In genomic region chr5:151033217-151033934, GRCh38 we compare ENCODE assay signal across 31 cellular contexts. TPM values are rescaled to one million over a fixed set of nuclear protein-coding genes. Genes with fewer than 3 reads are reported as not detected.
"Had no signal": no experiment of that assay in that cellular context is flagged by ENCODE, and none has a peak within 500 bp of the region (broad histone marks: within the 10 kb centered on the region; RNA-seq: fewer than 3 reads in every experiment).

No MANE protein-coding gene starts in this region.

- ATAC-seq: activated CD8-positive, alpha-beta memory T cell treated with anti-CD3 and anti-CD28 coated beads, Interleukin-2, amount 10 ng/mL, durations not matched to agents 7 days and 5 days; activated naive CD4-positive, alpha-beta T cell treated with anti-CD3 and anti-CD28 coated beads, Interleukin-2, amount 50 U/mL, for 72 hours; activated naive CD8-positive, alpha-beta T cell treated with anti-CD3 and anti-CD28 coated beads, Interleukin-2, amount 50 U/mL, for 24 hours; body of pancreas; T-cell had no signal

- H3K4me3 ChIP-seq: ascending aorta, body of pancreas, MG63, SK-N-MC had no signal

- H3K4me1 Mint-ChIP-seq: activated CD8-positive, alpha-beta memory T cell treated with anti-CD3 and anti-CD28 coated beads, Interleukin-2, amount 10 ng/mL, durations not matched to agents 7 days and 5 days; T-cell had no signal

- H3K27me3 ChIP-seq: ascending aorta, body of pancreas, MG63 had no signal

- DNase-seq: activated B cell treated with CpG ODN at 0.5 μM for 24 hours; activated CD4-positive, alpha-beta T cell treated with anti-CD3 and anti-CD28 coated beads for 1 hour; activated CD4-positive, alpha-beta T cell treated with anti-CD3 and anti-CD28 coated beads, Interleukin-2, amount 10 ng/mL, durations not matched to agents 24 days and 14 days; activated CD4-positive, alpha-beta T cell treated with anti-CD3 and anti-CD28 coated beads, Interleukin-2, amount 50 U/mL, for 48 hours; activated CD8-positive, alpha-beta memory T cell treated with anti-CD3 and anti-CD28 coated beads, Interleukin-2, amount 10 ng/mL, durations not matched to agents 7 days and 5 days; activated effector memory CD4-positive, alpha-beta T cell treated with anti-CD3 and anti-CD28 coated beads, Interleukin-2, amount 50 U/mL, for 16 hours; activated naive CD4-positive, alpha-beta T cell treated with Interleukin-2 at 50 U/mL for 16 hours; activated naive CD8-positive, alpha-beta T cell treated with anti-CD3 and anti-CD28 coated beads, Interleukin-2, amount 50 U/mL, for 24 hours; activated T-cell treated with anti-CD3 and anti-CD28 coated beads, Interleukin-2, amount 50 U/mL, for 24 hours; amniotic stem cell; MG63; MV-4-11; NCI-H1092 treated with DMSO at 0.1 percent for 48 hours; NCI-H1417 treated with DMSO at 0.1 percent for 48 hours; NCI-H1694; NCI-H2029; NCI-H2107; NCI-H2171 treated with DMSO at 0.1 percent for 48 hours; NCI-H226; NCI-H526; NCI-H774; T-cell; T-helper 2 cell; T1000 had no signal

- H3K9me3 Mint-ChIP-seq: activated B cell treated with CpG ODN at 0.5 μM for 24 hours; activated CD4-positive, alpha-beta T cell treated with anti-CD3 and anti-CD28 coated beads, Interleukin-2, amount 10 ng/mL, durations not matched to agents 24 days and 14 days; activated naive CD4-positive, alpha-beta T cell treated with anti-CD3 and anti-CD28 coated beads, Interleukin-2, amount 50 U/mL, for 72 hours; activated naive CD8-positive, alpha-beta T cell treated with anti-CD3 and anti-CD28 coated beads, Interleukin-2, amount 50 U/mL, for 24 hours; activated T-cell treated with anti-CD3 and anti-CD28 coated beads, Interleukin-2, amount 50 U/mL, for 24 hours; activated T-helper 1 cell treated with anti-CD3 and anti-CD28 coated beads, Interleukin-12 subunit alpha, Interleukin-12 subunit beta, Interleukin-2, Interleukin-4 antibody, amounts not matched to agents 30 ng/mL and 10 ng/mL and 1 ng/mL, durations not matched to agents 14 hours and 24 hours and 36 hours; T-cell had no signal

- H3K4me1 ChIP-seq: body of pancreas had no signal

- H3K27ac ChIP-seq: ascending aorta, body of pancreas, KMS-11, SK-N-MC had no signal

- H3K27ac Mint-ChIP-seq: activated B cell treated with CpG ODN at 0.5 μM for 24 hours; activated CD8-positive, alpha-beta memory T cell treated with anti-CD3 and anti-CD28 coated beads, Interleukin-2, amount 10 ng/mL, durations not matched to agents 7 days and 5 days; activated naive CD8-positive, alpha-beta T cell treated with anti-CD3 and anti-CD28 coated beads, Interleukin-2, amount 50 U/mL, for 24 hours; activated T-cell treated with anti-CD3 and anti-CD28 coated beads, Interleukin-2, amount 50 U/mL, for 24 hours; T-cell had no signal

- H3K4me3 Mint-ChIP-seq: activated B cell treated with CpG ODN at 0.5 μM for 24 hours; activated CD4-positive, alpha-beta T cell treated with anti-CD3 and anti-CD28 coated beads, Interleukin-2, amount 10 ng/mL, durations not matched to agents 24 days and 14 days; activated CD8-positive, alpha-beta memory T cell treated with anti-CD3 and anti-CD28 coated beads, Interleukin-2, amount 10 ng/mL, durations not matched to agents 7 days and 5 days; activated naive CD8-positive, alpha-beta T cell treated with anti-CD3 and anti-CD28 coated beads, Interleukin-2, amount 50 U/mL, for 24 hours; activated T-cell treated with anti-CD3 and anti-CD28 coated beads, Interleukin-2, amount 50 U/mL, for 24 hours; activated T-helper 1 cell treated with anti-CD3 and anti-CD28 coated beads, Interleukin-12 subunit alpha, Interleukin-12 subunit beta, Interleukin-2, Interleukin-4 antibody, amounts not matched to agents 30 ng/mL and 10 ng/mL and 1 ng/mL, durations not matched to agents 14 hours and 24 hours and 36 hours; T-cell had no signal

- H3K9me3 ChIP-seq: ascending aorta, body of pancreas, MG63 had no signal

- H3K27me3 Mint-ChIP-seq: activated B cell treated with CpG ODN at 0.5 μM for 24 hours; activated CD4-positive, alpha-beta T cell treated with anti-CD3 and anti-CD28 coated beads, Interleukin-2, amount 10 ng/mL, durations not matched to agents 24 days and 14 days; activated CD8-positive, alpha-beta memory T cell treated with anti-CD3 and anti-CD28 coated beads, Interleukin-2, amount 10 ng/mL, durations not matched to agents 7 days and 5 days; activated naive CD8-positive, alpha-beta T cell treated with anti-CD3 and anti-CD28 coated beads, Interleukin-2, amount 50 U/mL, for 24 hours; activated T-cell treated with anti-CD3 and anti-CD28 coated beads, Interleukin-2, amount 50 U/mL, for 24 hours; T-cell had no signal

RNA-seq across cellular contexts. Expression of gene GPX3, which starts 13.0 kb away (rescaled TPM):
- total RNA-seq: activated CD4-positive, alpha-beta T cell treated with anti-CD3 and anti-CD28 coated beads, Interleukin-2, amount 10 ng/mL, durations not matched to agents 24 days and 14 days; activated CD8-positive, alpha-beta memory T cell treated with anti-CD3 and anti-CD28 coated beads, Interleukin-2, amount 10 ng/mL, durations not matched to agents 7 days and 5 days; activated T-helper 1 cell treated with anti-CD3 and anti-CD28 coated beads, Interleukin-12 subunit alpha, Interleukin-12 subunit beta, Interleukin-2, Interleukin-4 antibody, amounts not matched to agents 30 ng/mL and 10 ng/mL and 1 ng/mL, durations not matched to agents 14 hours and 24 hours and 36 hours; OCI-LY7 had no signal
